8 cellular contexts compared by ENCODE assay signal in the genomic region with DNA sequence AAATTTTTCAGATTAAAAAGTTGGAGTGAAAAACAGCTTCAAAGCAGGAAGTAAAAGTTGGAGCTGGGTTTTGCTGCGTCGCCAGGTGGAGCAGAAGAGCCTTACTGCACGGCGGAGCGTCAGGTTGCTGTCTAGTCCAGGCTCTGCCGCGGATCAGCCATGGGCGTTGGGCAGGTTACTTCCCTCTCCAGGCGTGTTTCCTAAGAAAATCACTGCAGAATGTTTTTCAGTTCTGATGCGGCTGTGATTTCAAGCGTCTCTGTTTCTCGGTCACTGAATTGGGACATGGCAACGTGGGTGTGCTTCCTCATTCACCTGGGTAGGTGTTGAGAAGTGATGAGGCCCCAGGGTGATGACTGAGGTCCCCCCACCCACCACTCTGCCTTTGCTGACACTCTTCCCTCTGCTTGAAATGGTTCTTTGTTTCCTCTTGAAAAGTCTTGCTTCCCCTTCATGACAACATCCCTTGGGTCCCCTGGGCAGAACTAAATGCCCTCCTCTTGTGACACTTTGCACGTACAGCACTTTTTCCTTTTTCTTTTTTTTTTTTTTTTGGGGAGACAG. TPM values are rescaled to one million over a fixed set of nuclear protein-coding genes. Genes with fewer than 3 reads are reported as not detected.
DNase-seq lines count a peak whose midpoint lies in the region; ATAC-seq and TF ChIP-seq lines count a peak whose summit lies in the region.

No MANE protein-coding gene starts in this region.

- TF ChIP-seq CTCF in HCT116 (IDR thresholded peaks at IDR 0.05 in 2 of 3, conservative IDR thresholded peaks at IDR 0.05 in 1 of 3; ENCODE audit: borderline replicate concordance in 1 of 3, insufficient read depth in 1 of 3, low read depth in 2 of 3, low read length in 2 of 3) (peak; percentile 30 to 55 (median 37); a peak in 4 of 6 replicates), brain microvascular endothelial cell (IDR thresholded peaks at IDR 0.05; ENCODE audit: low read depth, low read length, missing control alignments) (peak; percentile 3)

- DNase-seq in HCT116 (ENCODE audit: low read depth, low spot score): peak; percentile 13
- DNase-seq in brain microvascular endothelial cell: no peak
- peak; percentile 74 for DNase-seq in stimulated activated CD4-positive, alpha-beta T cell treated with anti-CD3 and anti-CD28 coated beads, Interleukin-15, amount 100 ng/mL, for 24 hours
- DNase-seq in AG08396 (ENCODE audit: low spot score): no peak
- DNase-seq in medulla oblongata (ENCODE audit: extremely low spot score): no peak
- no peak for DNase-seq in DMS 273 (lab: John Stamatoyannopoulos, UW; ENCODE audit: unreplicated experiment)
- no peak for DNase-seq in NCI-H1436 (lab: John Stamatoyannopoulos, UW)

- H3K79me2 ChIP-seq in HCT116 (ENCODE audit: insufficient read depth, low read length): no peaks in the 10 kb centered on the region

- CTCF ChIA-PET in HCT116 (lab: Charles Lee): interaction anchor here (0.6 to 2.1 kb wide), 3 partner anchors 32 to 120 kb away, joined by 4 to 8 read pairs (median 7); no protein-coding TSS in a partner anchor

- H3K27ac ChIP-seq in HCT116 (ENCODE audit: low read depth, low read length) (no peak overlapping the region), brain microvascular endothelial cell (no peak overlapping the region)

- H3K4me1 ChIP-seq in HCT116 (ENCODE audit: control insufficient read depth in 1 of 2, insufficient read depth in 2 of 2, low read length in 2 of 2): peaks cover 6 to 16% of the 10 kb centered on the region in 2 experiments

- no peaks in the 10 kb centered on the region for H3K9me3 ChIP-seq in HCT116 (ENCODE audit: control insufficient read depth in 1 of 2, insufficient read depth in 1 of 2, low read depth in 1 of 2, low read length in 2 of 2)

- POLR2A ChIA-PET in HCT116 (lab: Charles Lee): no interaction called here

- no TSS peak for BruUV-seq in HCT116 (replicated peaks; lab: Mats Ljungman, UMichigan)

- peak; percentile 64 for TF ChIP-seq RAD21 in HCT116 (IDR thresholded peaks at IDR 0.05; ENCODE audit: low read depth)

- intact Hi-C loops in HCT116 (cut with micrococcal nuclease): loop anchor here (2.0 kb wide), 1 partner anchor 120 kb away; no protein-coding TSS in a partner anchor

- H3K27me3 ChIP-seq in HCT116 (ENCODE audit: insufficient read depth, low read length) (no peaks in the 10 kb centered on the region), brain microvascular endothelial cell (replicated peaks) (no peaks in the 10 kb centered on the region)

- H3K4me2 ChIP-seq in HCT116 (ENCODE audit: low read length): peak overlapping the region; percentile 45

- in situ Hi-C loops in brain microvascular endothelial cell (cut with HindIII; ENCODE audit: low pct_ligation_motif_present, low sequenced_read_pairs): no loop called here

- no peak overlapping the region for H2AFZ ChIP-seq in HCT116 (ENCODE audit: low read depth, low read length, poor library complexity, severe bottlenecking)

- H3K36me3 ChIP-seq in HCT116 (ENCODE audit: control insufficient read depth in 1 of 2, insufficient read depth in 2 of 2, low read length in 2 of 2) (no peaks in the 10 kb centered on the region), brain microvascular endothelial cell (replicated peaks) (no peaks in the 10 kb centered on the region)

- ATAC-seq in HCT116: peak; percentile 72

- RAD21 ChIA-PET in HCT116 (lab: Charles Lee; ENCODE audit: low non-redundant PET in 1 of 2, low total read pairs in 2 of 2, uncharacterized antibody in 2 of 2, unreplicated experiment in 2 of 2): interaction anchor here in 1 of 2 experiments (0.6 kb wide), 1 partner anchor 120 kb away, joined by 3 read pairs; no protein-coding TSS in a partner anchor

- H3K4me3 ChIP-seq in HCT116 (replicated peaks in 1 of 2; ENCODE audit: low read depth in 1 of 2, low read length in 2 of 2) (no peak overlapping the region), brain microvascular endothelial cell (ENCODE audit: low read depth, low read length) (no peak overlapping the region)

- H3K9ac ChIP-seq in HCT116 (ENCODE audit: low read length): no peak overlapping the region

- no peaks in the 10 kb centered on the region for H4K20me1 ChIP-seq in HCT116 (ENCODE audit: insufficient read depth)

- H3K9me2 ChIP-seq in HCT116 (ENCODE audit: insufficient read depth): no peaks in the 10 kb centered on the region

- no peak for TF ChIP-seq POLR2A in HCT116 (IDR thresholded peaks at IDR 0.05; ENCODE audit: borderline replicate concordance, extremely low read depth, insufficient read depth, insufficient read length)
- 0 out of 2 replicates have a peak, but pooled peaks have one; percentile 21 for TF ChIP-seq POLR2A in Raji (IDR thresholded peaks at IDR 0.05; ENCODE audit: insufficient read depth, low read depth, low read length)

TF ChIP-seq in HCT116, 20 proteins besides CTCF, POLR2A, EP300 and RAD21:
- TF ChIP-seq CBX3 (IDR thresholded peaks at IDR 0.05; ENCODE audit: low read depth) (no peak), ELF1 (IDR thresholded peaks at IDR 0.05; ENCODE audit: borderline replicate concordance, low read depth) (no peak; the same call in 1 of the 2 replicates), ZNF274 (IDR thresholded peaks at IDR 0.05; ENCODE audit: low read depth, low read length) (no peak), JUND (IDR thresholded peaks at IDR 0.05) (no peak), EGR1 (IDR thresholded peaks at IDR 0.05; ENCODE audit: low read depth) (no peak), CEBPB (IDR thresholded peaks at IDR 0.05; ENCODE audit: low read depth) (no peak), YY1 (IDR thresholded peaks at IDR 0.05; ENCODE audit: extremely low read depth, insufficient replicate concordance, low read depth, low read length) (no peak), SP1 (IDR thresholded peaks at IDR 0.05; ENCODE audit: low read depth) (no peak), SIN3A (IDR thresholded peaks at IDR 0.05; ENCODE audit: low read depth) (no peak), TCF7L2 (IDR thresholded peaks at IDR 0.05; ENCODE audit: borderline replicate concordance, extremely low read depth, insufficient read depth, insufficient read length) (no peak), ZFX (IDR thresholded peaks at IDR 0.05) (no peak), EZH2 (IDR thresholded peaks at IDR 0.05) (no peak), SRF (IDR thresholded peaks at IDR 0.05; ENCODE audit: low read depth) (no peak), POLR2AphosphoS5 (IDR thresholded peaks at IDR 0.05; ENCODE audit: low read depth, low read length) (no peak), EZH2phosphoT487 (IDR thresholded peaks at IDR 0.05; ENCODE audit: borderline replicate concordance) (no peak), FOSL1 (IDR thresholded peaks at IDR 0.05; ENCODE audit: low read depth) (no peak)
- TF ChIP-seq, protein P1, sequence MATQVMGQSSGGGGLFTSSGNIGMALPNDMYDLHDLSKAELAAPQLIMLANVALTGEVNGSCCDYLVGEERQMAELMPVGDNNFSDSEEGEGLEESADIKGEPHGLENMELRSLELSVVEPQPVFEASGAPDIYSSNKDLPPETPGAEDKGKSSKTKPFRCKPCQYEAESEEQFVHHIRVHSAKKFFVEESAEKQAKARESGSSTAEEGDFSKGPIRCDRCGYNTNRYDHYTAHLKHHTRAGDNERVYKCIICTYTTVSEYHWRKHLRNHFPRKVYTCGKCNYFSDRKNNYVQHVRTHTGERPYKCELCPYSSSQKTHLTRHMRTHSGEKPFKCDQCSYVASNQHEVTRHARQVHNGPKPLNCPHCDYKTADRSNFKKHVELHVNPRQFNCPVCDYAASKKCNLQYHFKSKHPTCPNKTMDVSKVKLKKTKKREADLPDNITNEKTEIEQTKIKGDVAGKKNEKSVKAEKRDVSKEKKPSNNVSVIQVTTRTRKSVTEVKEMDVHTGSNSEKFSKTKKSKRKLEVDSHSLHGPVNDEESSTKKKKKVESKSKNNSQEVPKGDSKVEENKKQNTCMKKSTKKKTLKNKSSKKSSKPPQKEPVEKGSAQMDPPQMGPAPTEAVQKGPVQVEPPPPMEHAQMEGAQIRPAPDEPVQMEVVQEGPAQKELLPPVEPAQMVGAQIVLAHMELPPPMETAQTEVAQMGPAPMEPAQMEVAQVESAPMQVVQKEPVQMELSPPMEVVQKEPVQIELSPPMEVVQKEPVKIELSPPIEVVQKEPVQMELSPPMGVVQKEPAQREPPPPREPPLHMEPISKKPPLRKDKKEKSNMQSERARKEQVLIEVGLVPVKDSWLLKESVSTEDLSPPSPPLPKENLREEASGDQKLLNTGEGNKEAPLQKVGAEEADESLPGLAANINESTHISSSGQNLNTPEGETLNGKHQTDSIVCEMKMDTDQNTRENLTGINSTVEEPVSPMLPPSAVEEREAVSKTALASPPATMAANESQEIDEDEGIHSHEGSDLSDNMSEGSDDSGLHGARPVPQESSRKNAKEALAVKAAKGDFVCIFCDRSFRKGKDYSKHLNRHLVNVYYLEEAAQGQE (IDR thresholded peaks at IDR 0.05; ENCODE audit: low read depth): no peak
- TF ChIP-seq, protein P2, sequence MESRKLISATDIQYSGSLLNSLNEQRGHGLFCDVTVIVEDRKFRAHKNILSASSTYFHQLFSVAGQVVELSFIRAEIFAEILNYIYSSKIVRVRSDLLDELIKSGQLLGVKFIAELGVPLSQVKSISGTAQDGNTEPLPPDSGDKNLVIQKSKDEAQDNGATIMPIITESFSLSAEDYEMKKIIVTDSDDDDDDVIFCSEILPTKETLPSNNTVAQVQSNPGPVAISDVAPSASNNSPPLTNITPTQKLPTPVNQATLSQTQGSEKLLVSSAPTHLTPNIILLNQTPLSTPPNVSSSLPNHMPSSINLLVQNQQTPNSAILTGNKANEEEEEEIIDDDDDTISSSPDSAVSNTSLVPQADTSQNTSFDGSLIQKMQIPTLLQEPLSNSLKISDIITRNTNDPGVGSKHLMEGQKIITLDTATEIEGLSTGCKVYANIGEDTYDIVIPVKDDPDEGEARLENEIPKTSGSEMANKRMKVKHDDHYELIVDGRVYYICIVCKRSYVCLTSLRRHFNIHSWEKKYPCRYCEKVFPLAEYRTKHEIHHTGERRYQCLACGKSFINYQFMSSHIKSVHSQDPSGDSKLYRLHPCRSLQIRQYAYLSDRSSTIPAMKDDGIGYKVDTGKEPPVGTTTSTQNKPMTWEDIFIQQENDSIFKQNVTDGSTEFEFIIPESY (IDR thresholded peaks at IDR 0.05; ENCODE audit: extremely low read depth, insufficient replicate concordance, low read length): no peak
- TF ChIP-seq, protein P3, sequence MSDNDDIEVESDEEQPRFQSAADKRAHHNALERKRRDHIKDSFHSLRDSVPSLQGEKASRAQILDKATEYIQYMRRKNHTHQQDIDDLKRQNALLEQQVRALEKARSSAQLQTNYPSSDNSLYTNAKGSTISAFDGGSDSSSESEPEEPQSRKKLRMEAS (IDR thresholded peaks at IDR 0.05): no peak; the same call in 1 of the 2 replicates
- TF ChIP-seq, protein P4, sequence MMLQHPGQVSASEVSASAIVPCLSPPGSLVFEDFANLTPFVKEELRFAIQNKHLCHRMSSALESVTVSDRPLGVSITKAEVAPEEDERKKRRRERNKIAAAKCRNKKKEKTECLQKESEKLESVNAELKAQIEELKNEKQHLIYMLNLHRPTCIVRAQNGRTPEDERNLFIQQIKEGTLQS (IDR thresholded peaks at IDR 0.05): no peak
TF ChIP-seq in HCT116: peak in this region for 0.

RNA-seq across cellular contexts. Expression of a gene that starts 7.6 kb away (rescaled TPM):
- total RNA-seq in HCT116 (2021; ENCODE audit: unreplicated experiment): 19.9 TPM
- 15.6 and 18.8 TPM in 2 replicates for polyA plus RNA-seq in HCT116 (2012)

Comparison
In these comparisons a context has a peak if more than half of its experiments do, and no peak if none do; other contexts are left out.
1. DNase-seq: peak in HCT116 (single experiment) and stimulated activated CD4-positive, alpha-beta T cell treated with anti-CD3 and anti-CD28 coated beads, Interleukin-15, amount 100 ng/mL, for 24 hours (single experiment); none in brain microvascular endothelial cell (single experiment), AG08396 (single experiment), medulla oblongata (single experiment), DMS 273 (single experiment) and NCI-H1436 (single experiment).